Comparison of ENCODE assay signal across 8 cellular contexts in the genomic region with DNA sequence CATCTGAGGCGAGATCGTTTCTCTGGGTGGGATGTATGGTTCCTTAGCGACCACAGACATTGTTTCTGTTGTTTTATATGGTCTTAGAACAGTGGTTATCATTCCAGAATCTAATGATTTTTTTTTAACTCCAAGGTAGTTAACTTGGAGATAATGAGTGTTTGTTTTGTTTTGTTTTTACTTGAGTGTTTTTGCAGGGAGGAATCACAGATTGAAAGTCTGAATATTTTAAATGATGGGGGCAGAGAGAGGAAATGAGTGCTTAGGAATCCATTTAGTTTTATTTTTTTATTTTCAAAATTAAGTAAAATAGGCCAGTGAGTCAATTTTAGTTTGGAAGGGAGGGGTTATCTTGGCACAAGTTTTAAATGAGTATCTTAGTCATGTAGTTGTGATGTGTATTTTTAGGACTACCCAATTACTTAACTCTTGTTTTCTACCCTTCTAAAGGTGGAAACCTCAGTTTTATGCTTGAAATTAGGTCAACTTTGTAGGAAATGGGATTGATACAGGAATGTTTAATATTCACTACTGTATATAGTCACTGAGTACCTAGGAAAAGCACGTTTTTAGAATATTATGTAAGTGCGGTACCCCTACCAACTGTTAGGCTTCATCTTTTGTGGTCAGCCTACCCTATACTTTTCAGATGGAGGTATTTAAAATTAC. TPM values are rescaled to one million over a fixed set of nuclear protein-coding genes. Genes with fewer than 3 reads are reported as not detected.
DNase-seq lines count a peak whose midpoint lies in the region; ATAC-seq and TF ChIP-seq lines count a peak whose summit lies in the region.

No MANE protein-coding gene starts in this region.

- CTCF ChIA-PET in activated CD4-positive, alpha-beta memory T cell treated with anti-CD3 and anti-CD28 coated beads, Interleukin-2, amount 10 ng/mL, durations not matched to agents 7 days and 5 days (lab: Charles Lee): no interaction called here

- H4K8ac ChIP-seq in H9 (replicated peaks; ENCODE audit: insufficient read length, low read depth, low read length): no peak overlapping the region

- H3K27me3 ChIP-seq in H9 (ENCODE audit: insufficient read depth, low read length): no peaks in the 10 kb centered on the region

- H2BK20ac ChIP-seq in H9 (ENCODE audit: low read depth, low read length, poor library complexity, severe bottlenecking): no peak overlapping the region

- H3K27ac Mint-ChIP-seq in H9: peak overlapping the region; percentile 11 to 97 (median 77); a peak in 2 of 7 replicates
- peak overlapping the region; percentile 95 for H3K27ac Mint-ChIP-seq in activated CD4-positive, alpha-beta memory T cell treated with anti-CD3 and anti-CD28 coated beads, Interleukin-2, amount 10 ng/mL, durations not matched to agents 7 days and 5 days
- H3K27ac Mint-ChIP-seq in stimulated activated memory B cell treated with anti-CD40 and anti-IgM and Interleukin-4, amounts not matched to agents 10 μg/mL and 1 μg/mL and 100 μg/mL, for 72 hours: peak overlapping the region; percentile 99

- H3K4ac ChIP-seq in H9 (ENCODE audit: low read depth, low read length): no peak overlapping the region

- H3K4me3 Mint-ChIP-seq in H9: peak overlapping the region; percentile 81 to 89
- H3K4me3 Mint-ChIP-seq in activated CD4-positive, alpha-beta memory T cell treated with anti-CD3 and anti-CD28 coated beads, Interleukin-2, amount 10 ng/mL, durations not matched to agents 7 days and 5 days: peak overlapping the region; percentile 97
- H3K4me3 Mint-ChIP-seq in stimulated activated memory B cell treated with anti-CD40 and anti-IgM and Interleukin-4, amounts not matched to agents 10 μg/mL and 1 μg/mL and 100 μg/mL, for 72 hours: peak overlapping the region; percentile 81

- no CpG with 5 or more reads among the region's 5 CpGs for WGBS in H9 (ENCODE audit: extremely low coverage, insufficient read length, low lambda C conversion rate)

- H3K56ac ChIP-seq in H9 (ENCODE audit: insufficient read length, low read depth, low read length): no peak overlapping the region

- no peak overlapping the region for H3K27ac ChIP-seq in H9 (ENCODE audit: insufficient read length, low read depth, low read length)

- H2AFZ ChIP-seq in H9 (ENCODE audit: low read length): no peak overlapping the region

- no peak overlapping the region for H2BK12ac ChIP-seq in H9 (ENCODE audit: insufficient read length, low read depth, low read length)

- H3K4me1 Mint-ChIP-seq in H9: peaks cover 29 to 36% of the 10 kb centered on the region in 2 experiments
- peaks cover 57% of the 10 kb centered on the region for H3K4me1 Mint-ChIP-seq in activated CD4-positive, alpha-beta memory T cell treated with anti-CD3 and anti-CD28 coated beads, Interleukin-2, amount 10 ng/mL, durations not matched to agents 7 days and 5 days
- H3K4me1 Mint-ChIP-seq in stimulated activated memory B cell treated with anti-CD40 and anti-IgM and Interleukin-4, amounts not matched to agents 10 μg/mL and 1 μg/mL and 100 μg/mL, for 72 hours: peaks cover 53% of the 10 kb centered on the region

- no peaks in the 10 kb centered on the region for H4K20me1 ChIP-seq in H9 (ENCODE audit: control insufficient read depth, insufficient read depth, insufficient read length)

- ATAC-seq in stimulated activated memory B cell treated with anti-CD40 and anti-IgM and Interleukin-4, amounts not matched to agents 10 μg/mL and 1 μg/mL and 100 μg/mL, for 72 hours: no peak

- no peaks in the 10 kb centered on the region for H3K79me1 ChIP-seq in H9 (ENCODE audit: insufficient read depth, low read depth, low read length, poor library complexity, severe bottlenecking)

- POLR2A ChIA-PET in activated CD4-positive, alpha-beta memory T cell treated with anti-CD3 and anti-CD28 coated beads, Interleukin-2, amount 10 ng/mL, durations not matched to agents 7 days and 5 days (lab: Charles Lee): interaction anchor here (0.6 to 1.6 kb wide), 2 partner anchors 9 to 546 kb away, joined by 3 to 5 read pairs; no protein-coding TSS in a partner anchor

- H2BK5ac ChIP-seq in H9 (ENCODE audit: insufficient read length, low read length): no peak overlapping the region

- no peak for TF ChIP-seq CTCF in H9 (conservative IDR thresholded peaks at IDR 0.05)

- peaks cover 24% of the 10 kb centered on the region; the same call in 1 of the 2 replicates for H3K79me2 ChIP-seq in H9 (ENCODE audit: insufficient read depth, low read length)

- H3K4me2 ChIP-seq in H9 (ENCODE audit: insufficient read depth, insufficient read length, low read length): peak overlapping the region; percentile 92

- no peak overlapping the region for H3K23ac ChIP-seq in H9 (ENCODE audit: insufficient read length, low read depth, low read length)

- H3K27me3 Mint-ChIP-seq in H9 (ENCODE audit: low read depth): no peaks in the 10 kb centered on the region; the same call in 1 of the 2 replicates
- no peaks in the 10 kb centered on the region for H3K27me3 Mint-ChIP-seq in activated CD4-positive, alpha-beta memory T cell treated with anti-CD3 and anti-CD28 coated beads, Interleukin-2, amount 10 ng/mL, durations not matched to agents 7 days and 5 days
- no peaks in the 10 kb centered on the region for H3K27me3 Mint-ChIP-seq in stimulated activated memory B cell treated with anti-CD40 and anti-IgM and Interleukin-4, amounts not matched to agents 10 μg/mL and 1 μg/mL and 100 μg/mL, for 72 hours

- H3K18ac ChIP-seq in H9 (ENCODE audit: insufficient read length, low read depth, low read length): no peak overlapping the region

- H3K14ac ChIP-seq in H9 (ENCODE audit: insufficient read depth, low read length): no peak overlapping the region

- no peak overlapping the region for H2BK15ac ChIP-seq in H9 (ENCODE audit: low read depth, low read length)

- H4K91ac ChIP-seq in H9 (ENCODE audit: insufficient read length, low read depth, low read length): no peak overlapping the region

- H2AK5ac ChIP-seq in H9 (ENCODE audit: insufficient read length, low read length): no peak overlapping the region

- H3K9ac ChIP-seq in H9 (ENCODE audit: extremely low read depth, insufficient read length, low read length): peak overlapping the region; percentile 93

- no peak overlapping the region for H2BK120ac ChIP-seq in H9 (ENCODE audit: low read depth, low read length, poor library complexity, severe bottlenecking)

- no peaks in the 10 kb centered on the region; a peak in 1 of 5 replicates for H3K9me3 Mint-ChIP-seq in H9
- no peaks in the 10 kb centered on the region for H3K9me3 Mint-ChIP-seq in activated CD4-positive, alpha-beta memory T cell treated with anti-CD3 and anti-CD28 coated beads, Interleukin-2, amount 10 ng/mL, durations not matched to agents 7 days and 5 days
- no peaks in the 10 kb centered on the region for H3K9me3 Mint-ChIP-seq in stimulated activated memory B cell treated with anti-CD40 and anti-IgM and Interleukin-4, amounts not matched to agents 10 μg/mL and 1 μg/mL and 100 μg/mL, for 72 hours

- H3T11ph ChIP-seq in H9 (ENCODE audit: low read length): no peak overlapping the region

- no peak overlapping the region for H4K5ac ChIP-seq in H9 (ENCODE audit: insufficient read length, low read depth, low read length)

- H3K4me1 ChIP-seq in H9 (ENCODE audit: insufficient read depth, low read length): no peaks in the 10 kb centered on the region; the same call in 1 of the 2 replicates

- no peak for DNase-seq in H9
- DNase-seq in activated CD4-positive, alpha-beta memory T cell treated with anti-CD3 and anti-CD28 coated beads, Interleukin-2, amount 10 ng/mL, durations not matched to agents 7 days and 5 days: no peak
- DNase-seq in hepatic stellate cell (ENCODE audit: low spot score): peak; percentile 45
- no peak for DNase-seq in inferior parietal cortex (ENCODE audit: extremely low spot score)
- no peak for DNase-seq in NCI-H345 treated with DMSO at 0.1 percent for 48 hours (lab: John Stamatoyannopoulos, UW; ENCODE audit: unreplicated experiment)
- no peak for DNase-seq in NCI-H2196 (lab: John Stamatoyannopoulos, UW; ENCODE audit: unreplicated experiment)
- DNase-seq in glomerular visceral epithelial cell (ENCODE audit: extremely low spot score): no peak

- peaks cover 0 to 8% (median 0%) of the 10 kb centered on the region in 3 experiments; a peak in 4 of 7 replicates for H3K36me3 Mint-ChIP-seq in H9 (ENCODE audit: insufficient read depth in 1 of 3, low read depth in 3 of 3)
- H3K36me3 Mint-ChIP-seq in activated CD4-positive, alpha-beta memory T cell treated with anti-CD3 and anti-CD28 coated beads, Interleukin-2, amount 10 ng/mL, durations not matched to agents 7 days and 5 days (ENCODE audit: low read depth): peaks cover 19% of the 10 kb centered on the region
- H3K36me3 Mint-ChIP-seq in stimulated activated memory B cell treated with anti-CD40 and anti-IgM and Interleukin-4, amounts not matched to agents 10 μg/mL and 1 μg/mL and 100 μg/mL, for 72 hours: peaks cover 4% of the 10 kb centered on the region

- H3K9me3 ChIP-seq in H9 (ENCODE audit: control insufficient read depth, low read depth, low read length): no peaks in the 10 kb centered on the region

- H3K23me2 ChIP-seq in H9 (ENCODE audit: insufficient read length, low read depth, low read length, poor library complexity, severe bottlenecking): peaks cover 8% of the 10 kb centered on the region

RNA-seq across cellular contexts. Expression of a gene that starts 2.0 kb away (rescaled TPM):
- 52.1 and 52.4 TPM in 2 replicates for total RNA-seq in H9 (2021)
- 10 to 100 TPM; 35.8 to 37.7 TPM for total RNA-seq in activated CD4-positive, alpha-beta memory T cell treated with anti-CD3 and anti-CD28 coated beads, Interleukin-2, amount 10 ng/mL, durations not matched to agents 7 days and 5 days

RNA-seq across cellular contexts. Expression of a gene that starts 23.6 kb away (rescaled TPM):
- total RNA-seq in H9 (2021): not detected in 2 replicates
- total RNA-seq in activated CD4-positive, alpha-beta memory T cell treated with anti-CD3 and anti-CD28 coated beads, Interleukin-2, amount 10 ng/mL, durations not matched to agents 7 days and 5 days: not detected
